ENCODE assay signal across 18 cellular contexts in the genomic region with DNA sequence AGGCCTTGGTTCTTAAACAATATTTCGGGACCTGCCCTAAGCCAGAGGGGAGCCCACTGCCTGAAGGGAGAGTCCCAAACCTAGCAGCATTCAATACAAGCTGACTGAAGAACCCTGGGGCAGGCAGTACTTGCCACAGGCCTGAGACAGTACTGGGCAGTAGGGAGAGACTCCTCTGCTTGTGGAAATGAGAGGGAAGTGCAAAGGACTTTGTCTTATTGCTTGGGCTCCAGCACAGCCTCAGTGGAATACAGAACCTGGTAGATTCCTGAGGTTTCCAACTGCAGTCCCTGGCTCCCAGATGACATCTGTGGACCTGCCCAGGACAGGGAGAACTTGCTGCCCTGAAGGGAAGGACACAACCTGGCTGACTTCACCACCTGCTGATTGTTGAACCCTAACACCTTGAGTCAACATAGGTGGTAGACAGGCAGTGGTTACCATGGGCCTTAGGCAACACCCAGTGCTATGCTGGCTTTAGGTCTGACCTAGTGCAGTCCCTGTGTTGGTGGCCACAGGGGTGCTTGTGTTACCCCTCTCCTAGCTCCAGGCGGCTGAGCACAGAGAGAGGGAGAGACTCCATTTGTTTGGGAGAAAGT. TPM values are rescaled to one million over a fixed set of nuclear protein-coding genes. Genes with fewer than 3 reads are reported as not detected.
A peak's percentile ranks its signal among the peaks of the same experiment; 100 is the strongest.
DNase-seq lines count a peak whose midpoint lies in the region; ATAC-seq and TF ChIP-seq lines count a peak whose summit lies in the region.
"Had no signal": no experiment of that assay in that cellular context is flagged by ENCODE, and none has a peak within 500 bp of the region (broad histone marks: within the 10 kb centered on the region; RNA-seq: fewer than 3 reads in every experiment).

No MANE protein-coding gene starts in this region.

- H2AFZ ChIP-seq in MM.1S (ENCODE audit: low read length), result peak overlapping the region; percentile 68
- peak overlapping the region; percentile 75 for H2AFZ ChIP-seq in neural progenitor cell (replicated peaks)

- no peak for TF ChIP-seq POLR2A in testis (IDR thresholded peaks at IDR 0.05)

- intact Hi-C loops in Calu3 (cut with micrococcal nuclease; ENCODE audit: unreplicated experiment) (no loop called here), testis (cut with DNase I; ENCODE audit: low total_unique reads) (no loop called here)

- no peaks in the 10 kb centered on the region for H3K9me3 ChIP-seq in MM.1S (replicated peaks; ENCODE audit: insufficient read depth, low read length)
- H3K9me3 ChIP-seq in neural progenitor cell (ENCODE audit: low read depth), result no peaks in the 10 kb centered on the region
- H3K9me3 ChIP-seq in testis, result no peaks in the 10 kb centered on the region
- H3K9me3 ChIP-seq: psoas muscle had no signal

- H3K27ac ChIP-seq in MM.1S (ENCODE audit: low read length), result peak overlapping the region; percentile 56; the same call in 1 of the 2 replicates
- no peak overlapping the region for H3K27ac ChIP-seq in neural progenitor cell
- no peak overlapping the region for H3K27ac ChIP-seq in testis
- H3K27ac ChIP-seq: psoas muscle had no signal

- H3K4me1 ChIP-seq in MM.1S (ENCODE audit: low read length), result peaks cover 29% of the 10 kb centered on the region
- H3K4me1 ChIP-seq in neural progenitor cell, result no peaks in the 10 kb centered on the region
- H3K4me1 ChIP-seq in testis, result no peaks in the 10 kb centered on the region
- H3K4me1 ChIP-seq: psoas muscle had no signal

- no peaks in the 10 kb centered on the region for H3K9me2 ChIP-seq in MM.1S (replicated peaks; ENCODE audit: insufficient read depth, low read length)

- TF ChIP-seq CTCF in Calu3 (IDR thresholded peaks at IDR 0.05; ENCODE audit: unreplicated experiment) (no peak), MM.1S (IDR thresholded peaks at IDR 0.05; ENCODE audit: low read length) (no peak), epithelial cell of esophagus (IDR thresholded peaks at IDR 0.05; ENCODE audit: insufficient read depth, low read depth, low read length, missing control alignments) (no peak), neural progenitor cell (IDR thresholded peaks at IDR 0.05) (no peak), testis (IDR thresholded peaks at IDR 0.05) (no peak)

- WGBS in testis, 2 donors, result 71 to 100% methylated on average over 2 of the region's 2 CpGs

- no peak overlapping the region for H3K4me3 ChIP-seq in MM.1S (ENCODE audit: low read length)
- H3K4me3 ChIP-seq in epithelial cell of esophagus (ENCODE audit: low read length), result no peak overlapping the region
- H3K4me3 ChIP-seq in neural progenitor cell, result no peak overlapping the region
- no peak overlapping the region for H3K4me3 ChIP-seq in testis
- H3K4me3 ChIP-seq: psoas muscle had no signal

- H4K20me1 ChIP-seq in MM.1S (ENCODE audit: insufficient read depth, low read length) (no peaks in the 10 kb centered on the region), neural progenitor cell (ENCODE audit: low read depth) (no peaks in the 10 kb centered on the region)

- DNase-seq in Calu3 (no peak), MM.1S (no peak), epithelial cell of esophagus (ENCODE audit: low read depth) (peak; percentile 10), neural progenitor cell (ENCODE audit: low spot score) (no peak), testis (no peak), anterior cingulate cortex (lab: John Stamatoyannopoulos, UW) (no peak)
- DNase-seq in activated CD8-positive, alpha-beta memory T cell treated with anti-CD3 and anti-CD28 coated beads, Interleukin-2, amount 50 U/mL, for 4 hours, result no peak
- DNase-seq: activated naive CD4-positive, alpha-beta T cell treated with anti-CD3 and anti-CD28 coated beads, Interleukin-2, amount 50 U/mL, for 16 hours; COR-L47; hippocampal formation; left cardiac atrium; naive B cell; NCI-H2029; NCI-H524; psoas muscle; stimulated activated naive CD8-positive, alpha-beta T cell treated with anti-CD3 and anti-CD28 coated beads, Interleukin-15, amount 100 ng/mL, for 72 hours had no signal

- no peak overlapping the region for H3K9ac ChIP-seq in MM.1S (ENCODE audit: low read length)
- no peak overlapping the region for H3K9ac ChIP-seq in neural progenitor cell

- H3K27ac Mint-ChIP-seq in Calu3 (ENCODE audit: unreplicated experiment) (peak overlapping the region; percentile 27), neural progenitor cell (no peak overlapping the region)
- H3K27ac Mint-ChIP-seq: stimulated activated naive CD8-positive, alpha-beta T cell treated with anti-CD3 and anti-CD28 coated beads, Interleukin-15, amount 100 ng/mL, for 72 hours had no signal

- H3K79me2 ChIP-seq in MM.1S (ENCODE audit: low read length) (no peaks in the 10 kb centered on the region), neural progenitor cell (ENCODE audit: low read depth) (no peaks in the 10 kb centered on the region)

- H3K4me1 Mint-ChIP-seq in Calu3 (ENCODE audit: low read depth, unreplicated experiment) (no peaks in the 10 kb centered on the region), neural progenitor cell (no peaks in the 10 kb centered on the region)

- H3K27me3 ChIP-seq in MM.1S (replicated peaks; ENCODE audit: insufficient read depth, low read length), result no peaks in the 10 kb centered on the region
- H3K27me3 ChIP-seq in neural progenitor cell, result no peaks in the 10 kb centered on the region
- no peaks in the 10 kb centered on the region for H3K27me3 ChIP-seq in testis

- H3K4me3 Mint-ChIP-seq in Calu3 (ENCODE audit: low read depth, unreplicated experiment) (no peak overlapping the region), neural progenitor cell (no peak overlapping the region)
- H3K4me3 Mint-ChIP-seq: naive B cell; stimulated activated naive CD8-positive, alpha-beta T cell treated with anti-CD3 and anti-CD28 coated beads, Interleukin-15, amount 100 ng/mL, for 72 hours had no signal

- no peaks in the 10 kb centered on the region for H3K9me3 Mint-ChIP-seq in Calu3 (ENCODE audit: low read depth, unreplicated experiment)
- H3K9me3 Mint-ChIP-seq in neural progenitor cell, result peaks cover 23% of the 10 kb centered on the region

- H3K27me3 Mint-ChIP-seq in Calu3 (ENCODE audit: unreplicated experiment) (no peaks in the 10 kb centered on the region), neural progenitor cell (ENCODE audit: insufficient read depth, low read depth) (peaks cover 3% of the 10 kb centered on the region)

- no TSS peak for BruUV-seq in Calu3 (replicated peaks; lab: Mats Ljungman, UMichigan)

- H3K4me2 ChIP-seq in MM.1S (ENCODE audit: low read depth, low read length) (peak overlapping the region; percentile 33; the same call in 1 of the 2 replicates), neural progenitor cell (no peak overlapping the region)

- CTCF ChIA-PET in Calu3 (lab: Charles Lee), result no interaction called here

- H3K36me3 ChIP-seq in MM.1S (replicated peaks; ENCODE audit: insufficient read depth, low read length) (no peaks in the 10 kb centered on the region), neural progenitor cell (no peaks in the 10 kb centered on the region), testis (ENCODE audit: low read depth, missing control alignments) (no peaks in the 10 kb centered on the region)

- H3K36me3 Mint-ChIP-seq in Calu3 (ENCODE audit: insufficient read depth, unreplicated experiment) (no peaks in the 10 kb centered on the region), neural progenitor cell (no peaks in the 10 kb centered on the region)

- H3F3A ChIP-seq in MM.1S (ENCODE audit: insufficient read depth, low read length) (peaks cover 28% of the 10 kb centered on the region), neural progenitor cell (ENCODE audit: low read depth) (no peaks in the 10 kb centered on the region)

- no peak for ATAC-seq in GM19467 (IDR thresholded peaks at IDR 0.05; ENCODE audit: unreplicated experiment)
- ATAC-seq: psoas muscle; stimulated activated naive CD8-positive, alpha-beta T cell treated with anti-CD3 and anti-CD28 coated beads, Interleukin-15, amount 100 ng/mL, for 72 hours had no signal

RNA-seq across cellular contexts. Expression of a gene that starts 20.3 kb away (rescaled TPM):
- 0.24 and 0.44 TPM in 2 replicates for total RNA-seq in Calu3 (2022)
- 0.62 and 2.4 TPM in 2 replicates for total RNA-seq in neural progenitor cell (ENCODE audit: low replicate concordance)
- 1 to 10 TPM; 9.4 to 9.5 TPM for total RNA-seq in testis
- 4.3 TPM for polyA plus RNA-seq in testis (ENCODE audit: insufficient read depth, low read depth, low replicate concordance)
- total RNA-seq: OCI-LY7 had no signal
